In genomic region chr3:184337981-184338380, GRCh38 we compare ENCODE assay signal across 9 cellular contexts. TPM values are rescaled to one million over a fixed set of nuclear protein-coding genes. Genes with fewer than 3 reads are reported as not detected.
DNase-seq lines count a peak whose midpoint lies in the region; ATAC-seq and TF ChIP-seq lines count a peak whose summit lies in the region.
"Had no signal": no experiment of that assay in that cellular context is flagged by ENCODE, and none has a peak within 500 bp of the region (broad histone marks: within the 10 kb centered on the region; RNA-seq: fewer than 3 reads in every experiment).

No MANE protein-coding gene starts in this region.

- H3K4me3 Mint-ChIP-seq in endothelial cell (ENCODE audit: unreplicated experiment) (peak overlapping the region; percentile 94), neural crest cell (peak overlapping the region; percentile 92)

- TF ChIP-seq CTCF in left ventricle myocardium inferior (IDR thresholded peaks at IDR 0.05; ENCODE audit: borderline replicate concordance) (no peak), endothelial cell (IDR thresholded peaks at IDR 0.05; ENCODE audit: unreplicated experiment) (no peak), neural crest cell (conservative IDR thresholded peaks at IDR 0.05) (no peak)

- H3K9me3 Mint-ChIP-seq in endothelial cell (ENCODE audit: unreplicated experiment) (no peaks in the 10 kb centered on the region), neural crest cell (no peaks in the 10 kb centered on the region)

- H3K27ac ChIP-seq in left ventricle myocardium inferior (replicated peaks) (peak overlapping the region; percentile 97), aorta (ENCODE audit: low read depth in 1 of 2, low read length in 2 of 2) (peak overlapping the region; percentile 23 to 94)

- H3K4me3 ChIP-seq in left ventricle myocardium inferior: peak overlapping the region; percentile 88
- H3K4me3 ChIP-seq in aorta (ENCODE audit: low read length in 2 of 2): peak overlapping the region in 1 of 2 donors; percentile 19

- H3K4me1 Mint-ChIP-seq in endothelial cell (ENCODE audit: unreplicated experiment): peaks cover 61% of the 10 kb centered on the region
- peaks cover 42% of the 10 kb centered on the region for H3K4me1 Mint-ChIP-seq in neural crest cell

- peaks cover 40% of the 10 kb centered on the region for H3K36me3 Mint-ChIP-seq in endothelial cell (ENCODE audit: low read depth, unreplicated experiment)
- H3K36me3 Mint-ChIP-seq in neural crest cell (ENCODE audit: low read depth): peaks cover 5% of the 10 kb centered on the region

- H3K36me3 ChIP-seq in left ventricle myocardium inferior: peaks cover 42% of the 10 kb centered on the region
- H3K36me3 ChIP-seq in aorta (ENCODE audit: control insufficient read depth in 1 of 2, insufficient read depth in 2 of 2, low read length in 1 of 2): no peaks in the 10 kb centered on the region

- H3K27me3 ChIP-seq in left ventricle myocardium inferior (ENCODE audit: low read depth): no peaks in the 10 kb centered on the region
- H3K27me3 ChIP-seq in aorta (ENCODE audit: control insufficient read depth in 1 of 2, insufficient read depth in 2 of 2, low read length in 1 of 2): no peaks in the 10 kb centered on the region

- no peak for DNase-seq in left ventricle myocardium inferior
- no peak for DNase-seq in left ventricle myocardium superior
- DNase-seq in endothelial cell (ENCODE audit: low spot score): no peak
- DNase-seq in neural crest cell (ENCODE audit: low read depth, low spot score): no peak
- no peak for DNase-seq in aorta
- no peak for DNase-seq in DMS79 (lab: John Stamatoyannopoulos, UW)
- DNase-seq in foreskin melanocyte: no peak
- DNase-seq: activated CD4-positive, CD25-positive, alpha-beta regulatory T cell treated with anti-CD3 and anti-CD28 coated beads, Interleukin-2, amount 50 U/mL, for 72 hours had no signal

- H3K27me3 Mint-ChIP-seq in endothelial cell (ENCODE audit: unreplicated experiment) (peaks cover 37% of the 10 kb centered on the region), neural crest cell (ENCODE audit: low read depth) (peaks cover 5% of the 10 kb centered on the region)

- WGBS in aorta, 2 donors: 8 to 10% methylated on average over 7 of the region's 7 CpGs

- ATAC-seq in left ventricle myocardium superior (no peak), aorta (ENCODE audit: low FRiP score) (no peak), GM18907 (IDR thresholded peaks at IDR 0.05; ENCODE audit: unreplicated experiment) (no peak)

- H3K9me3 ChIP-seq in left ventricle myocardium inferior (replicated peaks) (no peaks in the 10 kb centered on the region), aorta (ENCODE audit: control insufficient read depth, low read length) (no peaks in the 10 kb centered on the region)

- intact Hi-C loops in left ventricle myocardium inferior (cut with micrococcal nuclease): no loop called here
- intact Hi-C loops in left ventricle myocardium superior (cut with micrococcal nuclease): no loop called here
- intact Hi-C loops in aorta (cut with DNase I): loop anchor here in 1 of 2 donors (1.0 to 2.0 kb wide), 2 partner anchors 23 to 24 kb away; partner anchors contain the start of genes CLCN2, EIF4G1 and POLR2H

- H3K27ac Mint-ChIP-seq in endothelial cell (ENCODE audit: unreplicated experiment) (peak overlapping the region; percentile 90), neural crest cell (ENCODE audit: unreplicated experiment) (peak overlapping the region; percentile 79)

- H3K4me1 ChIP-seq in left ventricle myocardium inferior (peaks cover 54% of the 10 kb centered on the region), aorta (ENCODE audit: control insufficient read depth in 1 of 2, insufficient read depth in 2 of 2, low read length in 2 of 2) (no peaks in the 10 kb centered on the region)

RNA-seq across cellular contexts. Expression of gene FAM131A, which starts 0.6 kb away (rescaled TPM):
- total RNA-seq in left ventricle myocardium inferior (30.2 TPM), left ventricle myocardium superior (41.0 TPM), endothelial cell (ENCODE audit: unreplicated experiment) (15.8 TPM), neural crest cell (17.4 and 19.7 TPM in 2 replicates), aorta (10 to 100 TPM; 28.2 to 40.6 TPM)
- 10 to 100 TPM; 10.6 to 27.1 TPM for polyA plus RNA-seq in aorta

RNA-seq across cellular contexts. Expression of gene CLCN2, which starts 23.4 kb away (rescaled TPM):
- 1.7 TPM for total RNA-seq in left ventricle myocardium inferior
- total RNA-seq in left ventricle myocardium superior: 3.6 TPM
- total RNA-seq in endothelial cell (ENCODE audit: unreplicated experiment): 6.3 TPM
- total RNA-seq in neural crest cell: 23.6 and 27.8 TPM in 2 replicates
- total RNA-seq in aorta: 1 to 10 TPM; 4.1 to 6.5 TPM
- 10 to 100 TPM in 1 of 2 donors, 1 to 10 TPM in 1; 4.3 to 14.5 TPM for polyA plus RNA-seq in aorta

RNA-seq across cellular contexts. Expression of gene POLR2H, which starts 23.5 kb away (rescaled TPM):
- total RNA-seq in left ventricle myocardium inferior: 24.3 TPM
- total RNA-seq in left ventricle myocardium superior: 26.0 TPM
- total RNA-seq in endothelial cell (ENCODE audit: unreplicated experiment): 56.1 TPM
- total RNA-seq in neural crest cell: 94.5 and 98.9 TPM in 2 replicates
- total RNA-seq in aorta: 10 to 100 TPM; 43.9 to 59.3 TPM
- polyA plus RNA-seq in aorta: 100 to 1,000 TPM in 1 of 2 donors, 10 to 100 TPM in 1; 55.3 to 151 TPM

RNA-seq across cellular contexts. Expression of gene EIF4G1, which starts 23.6 kb away (rescaled TPM):
- total RNA-seq in left ventricle myocardium inferior: 224 TPM
- total RNA-seq in left ventricle myocardium superior: 250 TPM
- 390 TPM for total RNA-seq in endothelial cell (ENCODE audit: unreplicated experiment)
- total RNA-seq in neural crest cell: 520 and 529 TPM in 2 replicates
- total RNA-seq in aorta: 100 to 1,000 TPM; 234 to 285 TPM
- polyA plus RNA-seq in aorta: 100 to 1,000 TPM in 1 of 2 donors, 10 to 100 TPM in 1; 72.8 to 140 TPM

RNA-seq across cellular contexts. Expression of gene PSMD2, which starts 38.9 kb away (rescaled TPM):
- total RNA-seq in left ventricle myocardium inferior (213 TPM), left ventricle myocardium superior (242 TPM), endothelial cell (ENCODE audit: unreplicated experiment) (292 TPM), neural crest cell (359 and 378 TPM in 2 replicates), aorta (100 to 1,000 TPM; 139 to 143 TPM)
- polyA plus RNA-seq in aorta: 100 to 1,000 TPM; 116 to 139 TPM
